1 cellular context compared by ENCODE assay signal in genomic region chr10:61486738-61487396, GRCh38.
TF ChIP-seq lines count a peak whose summit lies in the region.

No MANE protein-coding gene starts in this region.

TF ChIP-seq in K562, 482 proteins besides CTCF, POLR2A, EP300 and RAD21 (continued from another document):
- peak in 1 of 2 experiments; percentile 57; a peak in 1 of 4 replicates for TF ChIP-seq ZNF318 (IDR thresholded peaks at IDR 0.05; ENCODE audit: borderline replicate concordance in 1 of 2, low read depth in 1 of 2)
- TF ChIP-seq CEBPG (CRISPR knock-in tag; IDR thresholded peaks at IDR 0.05): no peak
- TF ChIP-seq CEBPG (tag; conservative IDR thresholded peaks at IDR 0.05 in 1 of 2, IDR thresholded peaks at IDR 0.05 in 1 of 2): peak; percentile 86 to 92
- no peak for TF ChIP-seq CBFA2T2 (conservative IDR thresholded peaks at IDR 0.05)
- no peak for TF ChIP-seq NR0B1 (IDR thresholded peaks at IDR 0.05; ENCODE audit: partially characterized antibody)
- no peak for TF ChIP-seq NCOA6 (IDR thresholded peaks at IDR 0.05)
- TF ChIP-seq ZNF444 (CRISPR knock-in tag; IDR thresholded peaks at IDR 0.05): no peak
- TF ChIP-seq BCL6 (CRISPR knock-in tag; IDR thresholded peaks at IDR 0.05): no peak
- no peak for TF ChIP-seq MTF1 (CRISPR knock-in tag; IDR thresholded peaks at IDR 0.05; ENCODE audit: borderline replicate concordance)
- peak; percentile 97 for TF ChIP-seq CEBPB (tag; IDR thresholded peaks at IDR 0.05)
- no peak for TF ChIP-seq ZNF253 (CRISPR knock-in tag; conservative IDR thresholded peaks at IDR 0.05)
- TF ChIP-seq ZNF785 (CRISPR knock-in tag; IDR thresholded peaks at IDR 0.05): no peak
